In the genomic region with DNA sequence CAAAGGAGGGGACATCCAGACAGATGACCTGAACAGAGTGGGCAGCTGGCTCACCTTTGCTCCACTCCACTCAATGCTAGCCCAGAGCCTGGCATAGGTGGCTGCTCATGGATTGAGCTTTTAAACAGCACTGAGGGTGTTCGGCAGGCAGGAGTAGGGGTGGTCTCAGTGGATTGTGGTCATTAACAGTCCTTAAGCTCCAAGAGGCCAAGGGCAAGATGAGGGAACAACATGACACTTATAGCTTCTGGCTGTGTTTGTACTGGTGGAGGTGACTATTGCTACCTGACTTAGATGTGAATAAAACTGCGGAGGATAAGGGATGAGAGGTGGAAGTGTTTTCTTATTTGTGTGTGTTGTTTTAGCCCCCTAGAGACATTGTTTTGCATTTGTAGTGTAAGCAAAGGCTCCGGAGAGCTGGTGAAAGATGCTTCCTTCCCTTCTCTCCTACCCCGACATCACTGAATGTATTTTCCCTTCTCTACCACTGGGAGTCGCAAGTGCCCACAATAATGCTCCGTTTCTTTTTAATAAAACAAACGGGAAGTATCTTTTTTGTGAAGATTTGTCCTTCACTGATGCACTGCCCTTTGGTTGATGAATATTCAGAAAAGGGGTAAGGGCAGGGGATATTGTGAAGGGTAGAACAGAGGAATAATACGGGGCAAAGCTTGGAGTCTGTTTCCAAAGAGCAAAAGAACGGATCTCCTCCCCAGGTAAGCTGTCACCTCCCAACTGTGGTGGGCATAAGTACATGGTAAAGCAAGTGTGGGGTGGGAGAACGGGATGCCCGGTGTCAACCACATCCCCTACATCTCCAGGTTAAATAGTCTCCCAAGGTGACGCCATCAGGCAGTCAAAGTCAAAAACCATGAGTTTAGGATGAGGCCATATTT, we compare ENCODE assay signal across 8 cellular contexts. TPM values are rescaled to one million over a fixed set of nuclear protein-coding genes. Genes with fewer than 3 reads are reported as not detected.
DNase-seq lines count a peak whose midpoint lies in the region; ATAC-seq, FAIRE-seq and TF ChIP-seq lines count a peak whose summit lies in the region.

No MANE protein-coding gene starts in this region.

- peaks cover 3% of the 10 kb centered on the region for H3K27me3 Mint-ChIP-seq in neural progenitor cell (ENCODE audit: insufficient read depth, low read depth)

- H3F3A ChIP-seq in PC-3 (ENCODE audit: low read length, unreplicated experiment) (no peaks in the 10 kb centered on the region), neural progenitor cell (ENCODE audit: low read depth) (no peaks in the 10 kb centered on the region)

- POLR2A ChIA-PET in A549 (lab: Yijun Ruan, JAX): no interaction called here
- POLR2A ChIA-PET in PC-3 (lab: Charles Lee; ENCODE audit: unreplicated experiment): no interaction called here
- POLR2A ChIA-PET in endothelial cell of umbilical vein (lab: Charles Lee): no interaction called here

- TF ChIP-seq POLR2A in A549 (IDR thresholded peaks at IDR 0.05; ENCODE audit: low read length) (no peak), endothelial cell of umbilical vein (IDR thresholded peaks at IDR 0.05; ENCODE audit: low read depth, low read length) (no peak)

- DNase-seq in A549 (ENCODE audit: low read depth in 1 of 2, low spot score in 1 of 2) (peak; percentile 33 to 40), GM10266 (ENCODE audit: extremely low spot score) (peak; percentile 62), PC-3 (peak; percentile 52), endothelial cell of umbilical vein (ENCODE audit: low read depth, low spot score) (peak; percentile 35), neural progenitor cell (ENCODE audit: low spot score) (peak; percentile 33)

- ATAC-seq in A549 (peak in 1 of 2 experiments; percentile 74; a peak in 4 of 6 replicates), HG02885 (IDR thresholded peaks at IDR 0.05; ENCODE audit: poor library complexity, unreplicated experiment) (peak; percentile 89), PC-3 (no peak), GM18498 (IDR thresholded peaks at IDR 0.05; ENCODE audit: unreplicated experiment) (no peak), GM19324 (IDR thresholded peaks at IDR 0.05; ENCODE audit: low FRiP score, unreplicated experiment) (no peak)

- H2AFZ ChIP-seq in PC-3 (ENCODE audit: low read length) (peak overlapping the region; percentile 32; the same call in 1 of the 2 replicates), endothelial cell of umbilical vein (ENCODE audit: low read depth, low read length) (no peak overlapping the region), neural progenitor cell (replicated peaks) (peak overlapping the region; percentile 74)

- H3K36me3 ChIP-seq in PC-3 (ENCODE audit: low read depth, low read length): no peaks in the 10 kb centered on the region
- H3K36me3 ChIP-seq in endothelial cell of umbilical vein (ENCODE audit: control insufficient read depth in 2 of 2, extremely low read depth in 1 of 2, insufficient read depth in 2 of 2, low read length in 2 of 2): no peaks in the 10 kb centered on the region
- H3K36me3 ChIP-seq in neural progenitor cell: no peaks in the 10 kb centered on the region

- H3K9ac ChIP-seq in PC-3 (ENCODE audit: low read length): no peak overlapping the region
- no peak overlapping the region for H3K9ac ChIP-seq in endothelial cell of umbilical vein (replicated peaks; ENCODE audit: extremely low read depth, insufficient read depth, low read length)
- no peak overlapping the region for H3K9ac ChIP-seq in neural progenitor cell

- no peaks in the 10 kb centered on the region for H3K36me3 Mint-ChIP-seq in neural progenitor cell

- dilution Hi-C loops in endothelial cell of umbilical vein (cut with MboI; ENCODE audit: extremely low pct_ligation_motif_present, low sequenced_read_pairs): no loop called here

- CTCF ChIA-PET in A549 (lab: Yijun Ruan, JAX): interaction anchor here (0.6 to 3.6 kb wide), 39 partner anchors 9 to 598 kb away, joined by 3 to 31 read pairs (median 5); no protein-coding TSS in a partner anchor
- CTCF ChIA-PET in PC-3 (lab: Charles Lee): interaction anchor here (1.9 kb wide), 1 partner anchor 284 kb away, joined by 7 read pairs; no protein-coding TSS in a partner anchor
- CTCF ChIA-PET in endothelial cell of umbilical vein (lab: Charles Lee): interaction anchor here (0.6 to 5.9 kb wide), 25 partner anchors 8 to 712 kb away, joined by 3 to 136 read pairs (median 4); no protein-coding TSS in a partner anchor

- intact Hi-C loops in PC-3 (cut with micrococcal nuclease): loop anchor here (1.0 to 10.0 kb wide), 3 partner anchors 123 to 283 kb away; no protein-coding TSS in a partner anchor
- intact Hi-C loops in endothelial cell of umbilical vein (cut with micrococcal nuclease): loop anchor here (1.0 to 2.0 kb wide), 6 partner anchors 123 to 710 kb away; a partner anchor contains a TSS

- H3K4me2 ChIP-seq in A549 (peak overlapping the region; percentile 14; the same call in 1 of the 3 replicates), PC-3 (ENCODE audit: low read length) (no peak overlapping the region), endothelial cell of umbilical vein (ENCODE audit: insufficient read depth, low read length) (no peak overlapping the region), neural progenitor cell (no peak overlapping the region)

- FAIRE-seq in A549 (lab: Jason Lieb, UNC) (no peak), endothelial cell of umbilical vein (lab: Jason Lieb, UNC) (peak; percentile 53)

- H3K9me3 ChIP-seq in A549 (0 out of 3 replicates have a peak, but pooled peaks cover 4% of the 10 kb centered on the region), PC-3 (ENCODE audit: low read length) (0 out of 2 replicates have a peak, but pooled peaks cover 9% of the 10 kb centered on the region), endothelial cell of umbilical vein (replicated peaks; ENCODE audit: control insufficient read depth, insufficient read depth, low read length) (no peaks in the 10 kb centered on the region), neural progenitor cell (ENCODE audit: low read depth) (no peaks in the 10 kb centered on the region)

- no peaks in the 10 kb centered on the region for H3K4me1 Mint-ChIP-seq in neural progenitor cell

- TF ChIP-seq CTCF in A549 (IDR thresholded peaks at IDR 0.05) (peak; percentile 62), GM10266 (IDR thresholded peaks at IDR 0.05; ENCODE audit: control insufficient read depth, insufficient read depth, low read depth, missing control alignments) (peak; percentile 69), PC-3 (conservative IDR thresholded peaks at IDR 0.05; ENCODE audit: low read depth, low read length) (peak; percentile 89), endothelial cell of umbilical vein (IDR thresholded peaks at IDR 0.05; ENCODE audit: extremely low read depth in 1 of 2, insufficient read depth in 1 of 2, low read depth in 1 of 2, low read length in 2 of 2) (peak; percentile 58 to 61), neural progenitor cell (IDR thresholded peaks at IDR 0.05) (peak; percentile 81)

- no peaks in the 10 kb centered on the region for H3K9me1 ChIP-seq in endothelial cell of umbilical vein (replicated peaks; ENCODE audit: control insufficient read depth, extremely low read depth, insufficient read depth, low read length)

- H3K4me3 ChIP-seq in A549 (no peak overlapping the region), PC-3 (ENCODE audit: low read length) (no peak overlapping the region), endothelial cell of umbilical vein (replicated peaks in 1 of 3; ENCODE audit: insufficient read depth in 1 of 3, low read depth in 1 of 3, low read length in 3 of 3) (no peak overlapping the region), neural progenitor cell (no peak overlapping the region)

- peaks cover 5% of the 10 kb centered on the region for H3K9me3 Mint-ChIP-seq in neural progenitor cell

- no peaks in the 10 kb centered on the region for H3K9me2 ChIP-seq in PC-3 (replicated peaks; ENCODE audit: low read length)

- BruUV-seq in PC-3 (replicated peaks; lab: Mats Ljungman, UMichigan): no TSS peak
- no TSS peak for BruUV-seq in endothelial cell of umbilical vein (replicated peaks; lab: Mats Ljungman, UMichigan)

- H3K27ac ChIP-seq in A549 (peak overlapping the region; percentile 59 to 70; a peak in 4 of 6 replicates), PC-3 (ENCODE audit: low read length) (no peak overlapping the region), endothelial cell of umbilical vein (ENCODE audit: insufficient read depth, low read depth, low read length) (no peak overlapping the region), neural progenitor cell (no peak overlapping the region)

- H3K79me2 ChIP-seq in PC-3 (ENCODE audit: low read length): no peaks in the 10 kb centered on the region
- H3K79me2 ChIP-seq in endothelial cell of umbilical vein (ENCODE audit: control insufficient read depth, insufficient read depth, low read length): no peaks in the 10 kb centered on the region
- H3K79me2 ChIP-seq in neural progenitor cell (ENCODE audit: low read depth): no peaks in the 10 kb centered on the region

- peak; percentile 85 to 87 for TF ChIP-seq RAD21 in A549 (conservative IDR thresholded peaks at IDR 0.05 in 1 of 2, IDR thresholded peaks at IDR 0.05 in 1 of 2)

- H3K4me1 ChIP-seq in A549: peaks cover 5% of the 10 kb centered on the region; the same call in 2 of the 3 replicates
- no peaks in the 10 kb centered on the region for H3K4me1 ChIP-seq in PC-3 (ENCODE audit: insufficient read depth, low read length)
- H3K4me1 ChIP-seq in endothelial cell of umbilical vein (ENCODE audit: control insufficient read depth, extremely low read depth, insufficient read depth, low read length): no peaks in the 10 kb centered on the region
- no peaks in the 10 kb centered on the region for H3K4me1 ChIP-seq in neural progenitor cell

- 40% methylated on average over 12 of the region's 12 CpGs for WGBS in A549 (ENCODE audit: missing lambda C conversion rate)

- peaks cover 12% of the 10 kb centered on the region; the same call in 1 of the 2 replicates for H3K27me3 ChIP-seq in PC-3 (ENCODE audit: low read length)
- no peaks in the 10 kb centered on the region for H3K27me3 ChIP-seq in endothelial cell of umbilical vein (ENCODE audit: control insufficient read depth in 2 of 2, insufficient read depth in 2 of 2, low read length in 2 of 2)
- H3K27me3 ChIP-seq in neural progenitor cell: no peaks in the 10 kb centered on the region

- no peak for TF ChIP-seq EP300 in A549 (IDR thresholded peaks at IDR 0.05)

- no peak overlapping the region for H3K4me3 Mint-ChIP-seq in neural progenitor cell

- no peaks in the 10 kb centered on the region for H4K20me1 ChIP-seq in PC-3 (ENCODE audit: low read length)
- no peaks in the 10 kb centered on the region for H4K20me1 ChIP-seq in endothelial cell of umbilical vein (replicated peaks; ENCODE audit: control insufficient read depth, extremely low read depth, insufficient read depth, low read length)
- no peaks in the 10 kb centered on the region for H4K20me1 ChIP-seq in neural progenitor cell (ENCODE audit: low read depth)

- H3K27ac Mint-ChIP-seq in neural progenitor cell: no peak overlapping the region

RNA-seq across cellular contexts. Expression of a gene that starts 27.5 kb away (rescaled TPM):
- not detected in 2 replicates for polyA plus RNA-seq in A549 (2011; rRNA removed)
- not detected in 2 replicates for polyA plus RNA-seq in A549 (2012; cell fraction: cytosol; rRNA removed)
- not detected in 2 replicates for polyA plus RNA-seq in A549 (2012; cell fraction: nucleus; rRNA removed)
- not detected in 3 replicates for polyA plus RNA-seq in A549 (2017; fragmentation: RNase III; extraction: RNeasy Plus Mini Kit Qiagen cat#74134 plus additional on column Dnase treatment)
- polyA minus RNA-seq in A549 (2011; rRNA and poly(A)+ RNA removed): 0.17 TPM in 1 of 2 replicates, not detected in the other
- total RNA-seq in PC-3 (2014; rRNA removed): not detected in 2 replicates
- not detected in 2 replicates for total RNA-seq in endothelial cell of umbilical vein
- not detected in 2 replicates for polyA plus RNA-seq in endothelial cell of umbilical vein
- not detected in 2 replicates for polyA plus RNA-seq in endothelial cell of umbilical vein (2011; cell fraction: cytosol; rRNA removed)
- polyA plus RNA-seq in endothelial cell of umbilical vein (2011; cell fraction: nucleus; rRNA removed): not detected in 2 replicates
- polyA plus RNA-seq in endothelial cell of umbilical vein (2012): not detected in 2 replicates
- not detected in 2 replicates for polyA minus RNA-seq in endothelial cell of umbilical vein
- polyA minus RNA-seq in endothelial cell of umbilical vein (2011; cell fraction: cytosol; rRNA and poly(A)+ RNA removed): not detected
- not detected in 2 replicates for polyA minus RNA-seq in endothelial cell of umbilical vein (2011; cell fraction: nucleus; rRNA and poly(A)+ RNA removed)
- not detected in 2 replicates for total RNA-seq in neural progenitor cell (ENCODE audit: low replicate concordance)

Comparison
In these comparisons a context has a peak if more than half of its experiments do, and no peak if none do; other contexts are left out.
1. H3K27ac ChIP-seq: peak in A549 (2 of 2); none in PC-3 (single experiment), endothelial cell of umbilical vein (single experiment) and neural progenitor cell (single experiment).
2. Peak in every context shown above with its lines, with median percentiles within 50 percentile points of each other: DNase-seq and CTCF ChIP-seq.